Comparison of ENCODE assay signal across 6 cellular contexts in the genomic region with DNA sequence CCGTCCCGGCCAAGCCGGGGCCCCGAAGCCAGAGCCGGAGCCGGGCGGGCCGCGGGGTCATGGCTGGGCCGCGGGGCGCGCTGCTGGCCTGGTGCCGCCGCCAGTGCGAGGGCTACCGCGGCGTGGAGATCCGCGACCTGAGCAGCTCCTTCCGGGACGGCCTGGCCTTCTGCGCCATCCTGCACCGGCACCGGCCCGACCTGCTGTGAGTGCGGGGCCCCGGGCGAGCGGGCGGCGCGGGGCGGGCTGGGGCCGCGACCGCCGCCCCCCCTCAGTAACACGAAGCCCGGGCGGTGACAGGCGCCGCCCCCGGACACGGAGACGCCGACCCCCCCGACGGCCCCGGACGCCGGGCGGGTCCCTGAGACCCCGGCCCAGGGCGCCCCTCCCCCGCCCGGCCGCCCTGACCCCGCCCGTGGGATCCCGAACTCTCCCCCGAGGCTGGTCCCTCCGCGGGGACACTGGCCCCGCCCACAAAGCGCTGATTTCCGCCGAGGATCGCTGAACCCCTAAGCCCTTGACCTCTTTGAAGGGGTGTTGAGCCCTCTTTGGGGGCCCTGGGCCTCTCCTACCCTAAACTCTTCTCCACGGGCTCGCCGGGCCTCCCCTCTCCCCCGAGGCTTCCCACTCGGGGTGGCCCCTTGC. TPM values are rescaled to one million over a fixed set of nuclear protein-coding genes. Genes with fewer than 3 reads are reported as not detected.
DNase-seq lines count a peak whose midpoint lies in the region; ATAC-seq and TF ChIP-seq lines count a peak whose summit lies in the region.

No MANE protein-coding gene starts in this region.

- TF ChIP-seq CTCF in CD4-positive, alpha-beta T cell (IDR thresholded peaks at IDR 0.05): no peak
- TF ChIP-seq CTCF in upper lobe of left lung (IDR thresholded peaks at IDR 0.05): no peak

- no peak overlapping the region for H3K9ac ChIP-seq in iPS-18a (ENCODE audit: low read length)

- H3K27ac Mint-ChIP-seq in CD4-positive, alpha-beta T cell: peak overlapping the region; percentile 82

- no peaks in the 10 kb centered on the region for H3K27me3 Mint-ChIP-seq in CD4-positive, alpha-beta T cell

- no peaks in the 10 kb centered on the region for H3K36me3 Mint-ChIP-seq in CD4-positive, alpha-beta T cell (ENCODE audit: low read depth)

- peaks cover 34% of the 10 kb centered on the region for H3K4me1 Mint-ChIP-seq in CD4-positive, alpha-beta T cell (ENCODE audit: low read depth)

- no peaks in the 10 kb centered on the region for H3K9me3 Mint-ChIP-seq in CD4-positive, alpha-beta T cell

- peak overlapping the region; percentile 64 for H3K27ac ChIP-seq in CD4-positive, alpha-beta T cell (ENCODE audit: low read depth, low read length)
- H3K27ac ChIP-seq in iPS-18a (ENCODE audit: low read length): no peak overlapping the region
- peak overlapping the region; percentile 82 to 96 (median 84) for H3K27ac ChIP-seq in upper lobe of left lung

- peak in 9 of 10 experiments; percentile 9 to 51 (median 25) for DNase-seq in CD4-positive, alpha-beta T cell
- peak; percentile 40 for DNase-seq in activated CD8-positive, alpha-beta memory T cell treated with anti-CD3 and anti-CD28 coated beads, Interleukin-2, amount 50 U/mL, for 4 hours
- DNase-seq in upper lobe of left lung (peak in 1 of 2 donors; percentile 88), NCI-H1048 (lab: John Stamatoyannopoulos, UW) (no peak)

- ATAC-seq in CD4-positive, alpha-beta T cell (ENCODE audit: poor library complexity): peak; percentile 45
- ATAC-seq in HG02642 (IDR thresholded peaks at IDR 0.05; ENCODE audit: poor library complexity, unreplicated experiment): peak; percentile 41
- no peak for ATAC-seq in upper lobe of left lung (ENCODE audit: low FRiP score in 2 of 2)

- POLR2A ChIA-PET in CD4-positive, alpha-beta T cell (lab: Charles Lee): interaction anchor here (0.6 to 2.3 kb wide), 11 partner anchors 10 to 248 kb away, joined by 3 to 37 read pairs (median 4); a partner anchor contains a TSS

- H3K36me3 ChIP-seq in iPS-18a (ENCODE audit: control insufficient read depth, low read depth, low read length) (no peaks in the 10 kb centered on the region), upper lobe of left lung (no peaks in the 10 kb centered on the region)

- H3K4me1 ChIP-seq in iPS-18a (ENCODE audit: control insufficient read depth, low read depth, low read length) (peaks cover 7% of the 10 kb centered on the region), upper lobe of left lung (peaks cover 16 to 39% (median 28%) of the 10 kb centered on the region in 4 donors)

- TF ChIP-seq EP300 in upper lobe of left lung (IDR thresholded peaks at IDR 0.05): no peak

- H3K9me3 ChIP-seq in CD4-positive, alpha-beta T cell (ENCODE audit: control insufficient read depth, low read length): no peaks in the 10 kb centered on the region
- no peaks in the 10 kb centered on the region for H3K9me3 ChIP-seq in iPS-18a (ENCODE audit: control insufficient read depth, low read depth, low read length)
- no peaks in the 10 kb centered on the region for H3K9me3 ChIP-seq in upper lobe of left lung

- 4% methylated on average over 5 of the region's 75 CpGs; no CpG with 5 or more reads in 1 of the 2 donors for WGBS in upper lobe of left lung, 2 donors

- H3K4me3 ChIP-seq in iPS-18a (ENCODE audit: low read length): peak overlapping the region; percentile 52
- peak overlapping the region; percentile 23 to 92 (median 79) for H3K4me3 ChIP-seq in upper lobe of left lung

- H3K4me3 Mint-ChIP-seq in CD4-positive, alpha-beta T cell: peak overlapping the region; percentile 86

- no peaks in the 10 kb centered on the region for H3K27me3 ChIP-seq in CD4-positive, alpha-beta T cell (ENCODE audit: control insufficient read depth, insufficient read depth, low read length)
- H3K27me3 ChIP-seq in iPS-18a (ENCODE audit: control insufficient read depth, insufficient read depth, low read length) (no peaks in the 10 kb centered on the region), upper lobe of left lung (no peaks in the 10 kb centered on the region)

- no peak for TF ChIP-seq POLR2A in upper lobe of left lung (IDR thresholded peaks at IDR 0.05)

- CTCF ChIA-PET in CD4-positive, alpha-beta T cell (lab: Charles Lee): interaction anchor here (0.6 to 1.7 kb wide), 6 partner anchors 10 to 58 kb away, joined by 3 to 12 read pairs (median 4); no protein-coding TSS in a partner anchor

- intact Hi-C loops in CD4-positive, alpha-beta T cell (cut with DNase I, micrococcal nuclease): loop anchor here in 1 of 2 experiments (1.0 to 5.0 kb wide), 2 partner anchors 28 to 46 kb away; a partner anchor contains a TSS

RNA-seq across cellular contexts. Expression of a gene that starts 0.4 kb away (rescaled TPM):
- 10 to 100 TPM; 16.9 to 20.7 TPM for total RNA-seq in CD4-positive, alpha-beta T cell
- total RNA-seq in upper lobe of left lung: 10 to 100 TPM; 24.3 to 47.1 (median 37.3) TPM

RNA-seq across cellular contexts. Expression of a gene that starts 46.9 kb away (rescaled TPM):
- total RNA-seq in CD4-positive, alpha-beta T cell: not detected
- total RNA-seq in upper lobe of left lung: 1 to 10 TPM in 3 of 6 donors, under 1 TPM in 2, not detected in 1; 0.46 to 7.2 (median 1.2) TPM

RNA-seq across cellular contexts. Expression of a gene that starts 47.0 kb away (rescaled TPM):
- total RNA-seq in CD4-positive, alpha-beta T cell: 10 to 100 TPM; 20.2 to 21.1 TPM
- 100 to 1,000 TPM in 2 of 6 donors, 10 to 100 TPM in 4; 48.9 to 152 (median 71.7) TPM for total RNA-seq in upper lobe of left lung

RNA-seq across cellular contexts. Expression of a gene that starts 57.3 kb away (rescaled TPM):
- 100 to 1,000 TPM; 525 to 541 TPM for total RNA-seq in CD4-positive, alpha-beta T cell
- 100 to 1,000 TPM; 130 to 418 (median 248) TPM for total RNA-seq in upper lobe of left lung

Comparison
In these comparisons a context has a peak if more than half of its experiments do, and no peak if none do; other contexts are left out.
1. ATAC-seq: peak in CD4-positive, alpha-beta T cell (single experiment) and HG02642 (single experiment); none in upper lobe of left lung (0 of 2).